Comparison of ENCODE assay signal across 8 cellular contexts in genomic region chr10:118047363-118047719, GRCh38. TPM values are rescaled to one million over a fixed set of nuclear protein-coding genes. Genes with fewer than 3 reads are reported as not detected.
A peak's percentile ranks its signal among the peaks of the same experiment; 100 is the strongest.
DNase-seq lines count a peak whose midpoint lies in the region; ATAC-seq, FAIRE-seq and TF ChIP-seq lines count a peak whose summit lies in the region.

No MANE protein-coding gene starts in this region.

- H3K9me3 ChIP-seq in adipocyte (ENCODE audit: control insufficient read depth, low read length) (no peaks in the 10 kb centered on the region), kidney (ENCODE audit: control insufficient read depth in 1 of 2, low read length in 2 of 2) (no peaks in the 10 kb centered on the region), thoracic aorta (no peaks in the 10 kb centered on the region)

- H3K27me3 ChIP-seq in adipocyte (replicated peaks; ENCODE audit: control insufficient read depth, insufficient read depth, low read length): no peaks in the 10 kb centered on the region
- no peaks in the 10 kb centered on the region for H3K27me3 ChIP-seq in thoracic aorta (replicated peaks; ENCODE audit: insufficient read depth)

- H3K4me3 Mint-ChIP-seq in T-helper 1 cell treated with Interleukin-12 subunit alpha and Interleukin-12 subunit beta and Interleukin-4 antibody, amounts not matched to agents 30 μg/mL and 1 μg/mL, for 36 hours: peak overlapping the region; percentile 50

- intact Hi-C loops in kidney (cut with DNase I): loop anchor here (5.0 kb wide), 1 partner anchor 500 kb away; no protein-coding TSS in a partner anchor

- in situ Hi-C loops in KBM-7 (cut with MboI; ENCODE audit: low pct_unique_long_range_greater_than_20kb, low sequenced_read_pairs): no loop called here

- H3K27me3 Mint-ChIP-seq in T-helper 1 cell treated with Interleukin-12 subunit alpha and Interleukin-12 subunit beta and Interleukin-4 antibody, amounts not matched to agents 30 μg/mL and 1 μg/mL, for 36 hours (ENCODE audit: low read depth): peaks cover 16% of the 10 kb centered on the region

- H3K4me1 Mint-ChIP-seq in T-helper 1 cell treated with Interleukin-12 subunit alpha and Interleukin-12 subunit beta and Interleukin-4 antibody, amounts not matched to agents 30 μg/mL and 1 μg/mL, for 36 hours (ENCODE audit: low read depth): peaks cover 15% of the 10 kb centered on the region

- H3K9me3 Mint-ChIP-seq in T-helper 1 cell treated with Interleukin-12 subunit alpha and Interleukin-12 subunit beta and Interleukin-4 antibody, amounts not matched to agents 30 μg/mL and 1 μg/mL, for 36 hours: no peaks in the 10 kb centered on the region

- H3K9ac ChIP-seq in adipocyte (ENCODE audit: low read length) (peak overlapping the region; percentile 91), kidney (ENCODE audit: low read length in 2 of 2) (peak overlapping the region; percentile 67 to 77)

- TF ChIP-seq CTCF in kidney (IDR thresholded peaks at IDR 0.05; ENCODE audit: borderline replicate concordance, extremely low read depth, insufficient read depth) (no peak), thoracic aorta (IDR thresholded peaks at IDR 0.05) (no peak)

- H3K4me3 ChIP-seq in adipocyte (ENCODE audit: low read length) (peak overlapping the region; percentile 92), kidney (ENCODE audit: low read length in 2 of 2) (peak overlapping the region; percentile 75 to 92), thoracic aorta (peak overlapping the region; percentile 74)

- no peak for ATAC-seq in thoracic aorta (ENCODE audit: insufficient number of reproducible peaks, low FRiP score, low read depth)

- H3K36me3 ChIP-seq in adipocyte (ENCODE audit: control insufficient read depth, insufficient read depth, low read length, severe bottlenecking) (no peaks in the 10 kb centered on the region), kidney (ENCODE audit: control insufficient read depth in 1 of 2, insufficient read depth in 2 of 2, low read length in 2 of 2) (no peaks in the 10 kb centered on the region), thoracic aorta (no peaks in the 10 kb centered on the region)

- DNase-seq in T-helper 1 cell: no peak
- DNase-seq in adipocyte (ENCODE audit: low read depth): no peak
- peak; percentile 59 for DNase-seq in kidney
- DNase-seq in thoracic aorta (ENCODE audit: low spot score): no peak
- DNase-seq in NAMALWA (ENCODE audit: low spot score): no peak
- DNase-seq in anterior cingulate cortex (lab: John Stamatoyannopoulos, UW): no peak
- DNase-seq in KBM-7: no peak

- H3K27ac ChIP-seq in kidney (ENCODE audit: low read depth in 2 of 2, low read length in 2 of 2) (peak overlapping the region; percentile 84 to 88), thoracic aorta (peak overlapping the region; percentile 89 to 92)

- peak overlapping the region; percentile 20 for H3K27ac Mint-ChIP-seq in T-helper 1 cell treated with Interleukin-12 subunit alpha and Interleukin-12 subunit beta and Interleukin-4 antibody, amounts not matched to agents 30 μg/mL and 1 μg/mL, for 36 hours

- no peak for FAIRE-seq in kidney (lab: Jason Lieb, UNC)

- peaks cover 20% of the 10 kb centered on the region for H3K4me1 ChIP-seq in adipocyte (ENCODE audit: control insufficient read depth, insufficient read depth, low read length)
- peaks cover 6 to 11% of the 10 kb centered on the region in 2 donors for H3K4me1 ChIP-seq in kidney (ENCODE audit: control insufficient read depth in 1 of 2, insufficient read depth in 1 of 2, low read depth in 1 of 2, low read length in 2 of 2)
- H3K4me1 ChIP-seq in thoracic aorta (ENCODE audit: control insufficient read depth in 1 of 2, low read depth in 2 of 2): peaks cover 19 to 30% of the 10 kb centered on the region in 2 donors

- peaks cover 2% of the 10 kb centered on the region for H3K36me3 Mint-ChIP-seq in T-helper 1 cell treated with Interleukin-12 subunit alpha and Interleukin-12 subunit beta and Interleukin-4 antibody, amounts not matched to agents 30 μg/mL and 1 μg/mL, for 36 hours (ENCODE audit: low read depth)

RNA-seq across cellular contexts. Expression of gene RAB11FIP2, which starts 0.6 kb away (rescaled TPM):
- 50.4 TPM for total RNA-seq in kidney
- 8.2 TPM for polyA plus RNA-seq in kidney (ENCODE audit: insufficient read depth, low read depth, low replicate concordance)
- total RNA-seq in thoracic aorta: 10 to 100 TPM; 17.9 to 46.6 TPM
